ENCODE assay signal across 16 cellular contexts in genomic region chr2:180057706-180058412, GRCh38.
"Had no signal": no experiment of that assay in that cellular context is flagged by ENCODE, and none has a peak within 500 bp of the region (broad histone marks: within the 10 kb centered on the region; RNA-seq: fewer than 3 reads in every experiment).

No MANE protein-coding gene starts in this region.

- ATAC-seq: gastrocnemius medialis; heart right ventricle; naive thymus-derived CD8-positive, alpha-beta T cell; right cardiac atrium had no signal

- H3K4me3 ChIP-seq: dorsolateral prefrontal cortex, esophagus muscularis mucosa, gastrocnemius medialis, heart right ventricle, ovary had no signal

- H3K27ac ChIP-seq: dorsolateral prefrontal cortex, epithelial cell of prostate, esophagus muscularis mucosa, gastrocnemius medialis, heart right ventricle, ovary had no signal

- H3K36me3 ChIP-seq: esophagus muscularis mucosa, gastrocnemius medialis, heart right ventricle, ovary had no signal

- H3K4me1 Mint-ChIP-seq: naive thymus-derived CD8-positive, alpha-beta T cell had no signal

- H3K4me3 Mint-ChIP-seq: naive thymus-derived CD8-positive, alpha-beta T cell had no signal

- H3K36me3 Mint-ChIP-seq: naive thymus-derived CD8-positive, alpha-beta T cell had no signal

- DNase-seq: cortex of kidney; dorsolateral prefrontal cortex; effector memory CD4-positive, alpha-beta T cell; gastrocnemius medialis; heart right ventricle; kidney glomerular epithelial cell; naive thymus-derived CD8-positive, alpha-beta T cell; nucleus accumbens; ovary; right cardiac atrium; small intestine; stimulated activated CD4-positive, alpha-beta T cell treated with anti-CD3 and anti-CD28 coated beads, Interleukin-12 subunit alpha, Interleukin-12 subunit beta, amount 100 ng/mL, for 4 hours; stimulated activated naive CD4-positive, alpha-beta T cell treated with Interleukin-2 at 50 U/mL for 16 hours; trophoblast cell had no signal

- H3K4me1 ChIP-seq: esophagus muscularis mucosa, gastrocnemius medialis, heart right ventricle had no signal

- H3K27me3 ChIP-seq: dorsolateral prefrontal cortex, esophagus muscularis mucosa, gastrocnemius medialis, heart right ventricle, ovary had no signal

- H3K9me3 ChIP-seq: esophagus muscularis mucosa, gastrocnemius medialis, ovary had no signal
